ENCODE assay signal across 8 cellular contexts in genomic region chr17:58335779-58336455, GRCh38.
A peak's percentile ranks its signal among the peaks of the same experiment; 100 is the strongest.
DNase-seq lines count a peak whose midpoint lies in the region; ATAC-seq lines count a peak whose summit lies in the region.

No MANE protein-coding gene starts in this region.

- H3K4me2 ChIP-seq in BLaER1 treated with 17β-estradiol and CSF1 and Interleukin-3, amounts not matched to agents 10 nM and 100 nM, result peak overlapping the region; percentile 95 to 100 (median 98)

- peak; percentile 60 for DNase-seq in activated CD4-positive, CD25-positive, alpha-beta regulatory T cell treated with anti-CD3 and anti-CD28 coated beads, Interleukin-2, amount 50 U/mL, for 72 hours
- DNase-seq in epithelial cell of prostate (ENCODE audit: low read depth, low spot score), result peak; percentile 14
- DNase-seq in stimulated activated CD4-positive, alpha-beta T cell treated with anti-CD3 and anti-CD28 coated beads, Interleukin-2, amount 100 ng/mL, for 24 hours, result peak; percentile 61 to 73
- no peak for DNase-seq in NCI-H510A (lab: John Stamatoyannopoulos, UW)
- DNase-seq in GM03348 (ENCODE audit: low spot score), result no peak
- no peak for DNase-seq in NCI-H345 (lab: John Stamatoyannopoulos, UW)

- peak overlapping the region; percentile 93 to 100 (median 98) for H3K9ac ChIP-seq in BLaER1 treated with 17β-estradiol and CSF1 and Interleukin-3, amounts not matched to agents 10 nM and 100 nM

- H3K4me3 ChIP-seq in BLaER1 treated with 17β-estradiol and CSF1 and Interleukin-3, amounts not matched to agents 10 nM and 100 nM, result peak overlapping the region; percentile 86 to 100 (median 99)

- peaks cover 0 to 3% (median 3%) of the 10 kb centered on the region in 11 experiments; a peak in 10 of 22 replicates for H3K9me3 ChIP-seq in BLaER1 treated with 17β-estradiol and CSF1 and Interleukin-3, amounts not matched to agents 10 nM and 100 nM (replicated peaks in 1 of 11)

- H3K27me3 ChIP-seq in BLaER1 treated with 17β-estradiol and CSF1 and Interleukin-3, amounts not matched to agents 10 nM and 100 nM, result no peaks in the 10 kb centered on the region

- peaks cover 63 to 81% (median 71%) of the 10 kb centered on the region in 10 experiments for H3K4me1 ChIP-seq in BLaER1 treated with 17β-estradiol and CSF1 and Interleukin-3, amounts not matched to agents 10 nM and 100 nM

- ATAC-seq in HG03432 (IDR thresholded peaks at IDR 0.05; ENCODE audit: unreplicated experiment), result peak; percentile 13

- peak overlapping the region; percentile 94 to 100 (median 99) for H3K27ac ChIP-seq in BLaER1 treated with 17β-estradiol and CSF1 and Interleukin-3, amounts not matched to agents 10 nM and 100 nM
- no peak overlapping the region for H3K27ac ChIP-seq in epithelial cell of prostate

- peaks cover 13 to 14% (median 13%) of the 10 kb centered on the region in 11 experiments for H4K20me1 ChIP-seq in BLaER1 treated with 17β-estradiol and CSF1 and Interleukin-3, amounts not matched to agents 10 nM and 100 nM

- H3K36me3 ChIP-seq in BLaER1 treated with 17β-estradiol and CSF1 and Interleukin-3, amounts not matched to agents 10 nM and 100 nM, result peaks cover 3 to 15% (median 12%) of the 10 kb centered on the region in 11 experiments

Comparison
In these comparisons a context has a peak if more than half of its experiments do, and no peak if none do; other contexts are left out.
1. DNase-seq: peak in activated CD4-positive, CD25-positive, alpha-beta regulatory T cell treated with anti-CD3 and anti-CD28 coated beads, Interleukin-2, amount 50 U/mL, for 72 hours (single experiment), epithelial cell of prostate (single experiment) and stimulated activated CD4-positive, alpha-beta T cell treated with anti-CD3 and anti-CD28 coated beads, Interleukin-2, amount 100 ng/mL, for 24 hours (2 of 2); none in NCI-H510A (single experiment), GM03348 (single experiment) and NCI-H345 (single experiment).